Comparison of ENCODE assay signal across 17 cellular contexts in genomic region chr6:149137594-149137993, GRCh38.
DNase-seq lines count a peak whose midpoint lies in the region; ATAC-seq, FAIRE-seq and TF ChIP-seq lines count a peak whose summit lies in the region.
"Had no signal": no experiment of that assay in that cellular context is flagged by ENCODE, and none has a peak within 500 bp of the region (broad histone marks: within the 10 kb centered on the region; RNA-seq: fewer than 3 reads in every experiment).

No MANE protein-coding gene starts in this region.

- no peak for TF ChIP-seq POLR2A in K562 (conservative IDR thresholded peaks at IDR 0.05)

- in situ Hi-C loops in K562 (cut with MboI): no loop called here

- H3K36me3 ChIP-seq in GM23338 (ENCODE audit: insufficient read depth) (no peaks in the 10 kb centered on the region), K562 (ENCODE audit: control insufficient read depth, insufficient read depth, low read length) (no peaks in the 10 kb centered on the region)
- no peaks in the 10 kb centered on the region for H3K36me3 ChIP-seq in naive thymus-derived CD4-positive, alpha-beta T cell (ENCODE audit: control insufficient read depth in 2 of 3, insufficient read depth in 3 of 3, low read length in 3 of 3)
- H3K36me3 ChIP-seq: gastroesophageal sphincter, Peyer's patch had no signal

- TF ChIP-seq RAD21 in K562 (CRISPR knock-in tag; conservative IDR thresholded peaks at IDR 0.05 in 1 of 2, IDR thresholded peaks at IDR 0.05 in 1 of 2): no peak

- no peaks in the 10 kb centered on the region for H3F3A ChIP-seq in GM23338 (replicated peaks; ENCODE audit: low read depth)

- H3K27ac Mint-ChIP-seq in activated naive CD4-positive, alpha-beta T cell treated with anti-CD3 and anti-CD28 coated beads, Interleukin-2, amount 50 U/mL, for 24 hours: peak overlapping the region; percentile 66
- no peak overlapping the region for H3K27ac Mint-ChIP-seq in GM23338
- H3K27ac Mint-ChIP-seq in naive thymus-derived CD4-positive, alpha-beta T cell: peak overlapping the region in 6 of 9 donors; percentile 34 to 99 (median 89)

- TF ChIP-seq CTCF in GM23338 (conservative IDR thresholded peaks at IDR 0.05; ENCODE audit: low read depth in 2 of 2) (no peak), K562 (IDR thresholded peaks at IDR 0.05 in 2 of 3, conservative IDR thresholded peaks at IDR 0.05 in 1 of 3; ENCODE audit: insufficient read depth in 2 of 3, low read depth in 1 of 3, low read length in 3 of 3) (no peak)

- H3K4me3 ChIP-seq in GM23338 (no peak overlapping the region), K562 (no peak overlapping the region)
- no peak overlapping the region for H3K4me3 ChIP-seq in naive thymus-derived CD4-positive, alpha-beta T cell (ENCODE audit: low read length)
- H3K4me3 ChIP-seq: coronary artery, gastroesophageal sphincter, Peyer's patch had no signal

- 67% methylated on average over 4 of the region's 4 CpGs for WGBS in K562 (ENCODE audit: insufficient coverage, low coverage, missing lambda C conversion rate)

- H3K4me3 Mint-ChIP-seq in activated naive CD4-positive, alpha-beta T cell treated with anti-CD3 and anti-CD28 coated beads, Interleukin-2, amount 50 U/mL, for 24 hours: no peak overlapping the region
- H3K4me3 Mint-ChIP-seq in GM23338: no peak overlapping the region
- no peak overlapping the region for H3K4me3 Mint-ChIP-seq in naive thymus-derived CD4-positive, alpha-beta T cell

- H3K4me1 ChIP-seq in GM23338 (ENCODE audit: insufficient read depth) (no peaks in the 10 kb centered on the region), K562 (replicated peaks in 1 of 2; ENCODE audit: control insufficient read depth in 2 of 2, insufficient read depth in 2 of 2, low read length in 2 of 2) (peaks cover 11 to 43% of the 10 kb centered on the region in 2 experiments)
- peaks cover 20 to 30% of the 10 kb centered on the region in 2 donors for H3K4me1 ChIP-seq in naive thymus-derived CD4-positive, alpha-beta T cell (ENCODE audit: control insufficient read depth in 2 of 2, insufficient read depth in 2 of 2, low read length in 2 of 2)
- H3K4me1 ChIP-seq: gastroesophageal sphincter, Peyer's patch had no signal

- BruUV-seq in K562 (replicated peaks; lab: Mats Ljungman, UMichigan): no TSS peak

- ATAC-seq in GM23338: no peak
- no peak for ATAC-seq in K562
- no peak for ATAC-seq in naive thymus-derived CD4-positive, alpha-beta T cell
- no peak for ATAC-seq in GM21515 (IDR thresholded peaks at IDR 0.05; ENCODE audit: unreplicated experiment)
- ATAC-seq: gastroesophageal sphincter had no signal

- intact Hi-C loops in K562 (cut with micrococcal nuclease): no loop called here
- intact Hi-C loops in naive thymus-derived CD4-positive, alpha-beta T cell (cut with micrococcal nuclease): no loop called here

- no peaks in the 10 kb centered on the region for H3K79me2 ChIP-seq in GM23338 (replicated peaks; ENCODE audit: insufficient read depth)
- no peaks in the 10 kb centered on the region for H3K79me2 ChIP-seq in K562 (ENCODE audit: control insufficient read depth, insufficient read depth, low read length)

- POLR2A ChIA-PET in K562 (lab: Yijun Ruan, JAX): interaction anchor here (1.0 kb wide), 1 partner anchor 22 kb away, joined by 5 read pairs; no protein-coding TSS in a partner anchor
- POLR2A ChIA-PET in naive thymus-derived CD4-positive, alpha-beta T cell (lab: Charles Lee): interaction anchor here (0.7 to 1.7 kb wide), 4 partner anchors 11 to 183 kb away, joined by 3 to 5 read pairs (median 4); no protein-coding TSS in a partner anchor

- no peak for TF ChIP-seq EP300 in K562 (IDR thresholded peaks at IDR 0.05; ENCODE audit: low read length)

- DNase-seq in activated naive CD4-positive, alpha-beta T cell treated with Interleukin-2 at 50 U/mL for 16 hours: no peak
- DNase-seq in GM23338 (ENCODE audit: low spot score) (no peak), K562 (ENCODE audit: extremely low read depth in 1 of 4, low spot score in 3 of 4) (no peak), GM03348 (ENCODE audit: low spot score) (no peak)
- DNase-seq in naive thymus-derived CD4-positive, alpha-beta T cell: no peak
- no peak for DNase-seq in stimulated activated naive CD4-positive, alpha-beta T cell treated with Interleukin-2 at 50 U/mL for 16 hours (lab: John Stamatoyannopoulos, UW)
- DNase-seq: activated CD4-positive, alpha-beta T cell treated with anti-CD3 and anti-CD28 coated beads, Interleukin-2, amount 50 U/mL, for 48 hours; NCI-H1694; NCI-H446; SK-N-SH; stimulated activated CD4-positive, alpha-beta T cell treated with anti-CD3 and anti-CD28 coated beads, Interleukin-2, amount 100 ng/mL, for 48 hours had no signal

- H2AFZ ChIP-seq in GM23338 (peak overlapping the region; percentile 69; the same call in 1 of the 2 replicates), K562 (ENCODE audit: low read depth, low read length) (0 out of 2 replicates have a peak overlapping the region, but pooled peaks have one; percentile 37)

- H3K27ac ChIP-seq in GM23338 (ENCODE audit: low read depth): no peak overlapping the region
- H3K27ac ChIP-seq in K562 (ENCODE audit: extremely low read depth, low read depth, low read length): no peak overlapping the region
- H3K27ac ChIP-seq in naive thymus-derived CD4-positive, alpha-beta T cell (ENCODE audit: low read depth, low read length): no peak overlapping the region
- H3K27ac ChIP-seq: coronary artery, gastroesophageal sphincter, Peyer's patch had no signal

- H4K20me1 ChIP-seq in GM23338 (replicated peaks; ENCODE audit: insufficient read depth) (no peaks in the 10 kb centered on the region), K562 (replicated peaks; ENCODE audit: control insufficient read depth, insufficient read depth, low read length) (no peaks in the 10 kb centered on the region)

- H3K36me3 Mint-ChIP-seq in activated naive CD4-positive, alpha-beta T cell treated with anti-CD3 and anti-CD28 coated beads, Interleukin-2, amount 50 U/mL, for 24 hours: peaks cover 4% of the 10 kb centered on the region
- no peaks in the 10 kb centered on the region for H3K36me3 Mint-ChIP-seq in GM23338 (ENCODE audit: low read depth)
- H3K36me3 Mint-ChIP-seq in naive thymus-derived CD4-positive, alpha-beta T cell: peaks cover 0 to 30% (median 4%) of the 10 kb centered on the region in 5 donors

- no peak for FAIRE-seq in K562 (lab: Jason Lieb, UNC)
- FAIRE-seq: H1 had no signal

- 0 out of 2 replicates have a peak, but pooled peaks cover 6% of the 10 kb centered on the region for H3K9me2 ChIP-seq in GM23338 (ENCODE audit: insufficient read depth)
- H3K9me2 ChIP-seq: SK-N-SH had no signal

- no peaks in the 10 kb centered on the region for H3K27me3 ChIP-seq in GM23338 (ENCODE audit: insufficient read depth)
- no peaks in the 10 kb centered on the region for H3K27me3 ChIP-seq in K562 (ENCODE audit: control insufficient read depth in 2 of 2, insufficient read depth in 2 of 2, low read length in 2 of 2)
- no peaks in the 10 kb centered on the region for H3K27me3 ChIP-seq in naive thymus-derived CD4-positive, alpha-beta T cell (ENCODE audit: control insufficient read depth in 2 of 2, insufficient read depth in 2 of 2, low read length in 2 of 2)
- H3K27me3 ChIP-seq: gastroesophageal sphincter, Peyer's patch had no signal

- H3K4me2 ChIP-seq in GM23338: no peak overlapping the region
- H3K4me2 ChIP-seq in K562 (ENCODE audit: insufficient read depth, low read length): no peak overlapping the region
- H3K4me2 ChIP-seq: SK-N-SH had no signal

- peaks cover 51% of the 10 kb centered on the region for H3K4me1 Mint-ChIP-seq in activated naive CD4-positive, alpha-beta T cell treated with anti-CD3 and anti-CD28 coated beads, Interleukin-2, amount 50 U/mL, for 24 hours
- H3K4me1 Mint-ChIP-seq in GM23338: no peaks in the 10 kb centered on the region
- H3K4me1 Mint-ChIP-seq in naive thymus-derived CD4-positive, alpha-beta T cell: peaks cover 21 to 60% (median 53%) of the 10 kb centered on the region in 7 donors

- CTCF ChIA-PET in K562 (lab: Yijun Ruan, JAX; ENCODE audit: low intra/inter-chr PET ratio): no interaction called here
- CTCF ChIA-PET in naive thymus-derived CD4-positive, alpha-beta T cell (lab: Charles Lee): no interaction called here

- H3K9me3 Mint-ChIP-seq in activated naive CD4-positive, alpha-beta T cell treated with anti-CD3 and anti-CD28 coated beads, Interleukin-2, amount 50 U/mL, for 24 hours: peaks cover 8% of the 10 kb centered on the region
- no peaks in the 10 kb centered on the region for H3K9me3 Mint-ChIP-seq in GM23338
- H3K9me3 Mint-ChIP-seq in naive thymus-derived CD4-positive, alpha-beta T cell: peaks cover 0 to 15% (median 6%) of the 10 kb centered on the region in 11 donors

- no peak overlapping the region for H3K9ac ChIP-seq in K562 (ENCODE audit: insufficient read depth in 1 of 2, low read depth in 2 of 2, low read length in 2 of 2)
- H3K9ac ChIP-seq: SK-N-SH had no signal

- H3K9me1 ChIP-seq in K562 (ENCODE audit: control insufficient read depth, insufficient read depth, low read length): no peaks in the 10 kb centered on the region

- H3K9me3 ChIP-seq in K562 (replicated peaks; ENCODE audit: control insufficient read depth, insufficient read depth, low read depth, low read length): no peaks in the 10 kb centered on the region
- H3K9me3 ChIP-seq in naive thymus-derived CD4-positive, alpha-beta T cell (ENCODE audit: control insufficient read depth in 2 of 3, low read length in 3 of 3): no peaks in the 10 kb centered on the region
- H3K9me3 ChIP-seq: gastroesophageal sphincter, Peyer's patch, SK-N-SH had no signal

- H3K27me3 Mint-ChIP-seq in activated naive CD4-positive, alpha-beta T cell treated with anti-CD3 and anti-CD28 coated beads, Interleukin-2, amount 50 U/mL, for 24 hours: no peaks in the 10 kb centered on the region
- H3K27me3 Mint-ChIP-seq in GM23338 (ENCODE audit: insufficient read depth, low read depth, poor library complexity): no peaks in the 10 kb centered on the region
- no peaks in the 10 kb centered on the region for H3K27me3 Mint-ChIP-seq in naive thymus-derived CD4-positive, alpha-beta T cell

TF ChIP-seq in K562, 482 proteins besides CTCF, POLR2A, EP300 and RAD21:
- TF ChIP-seq GTF2A2 (tag; IDR thresholded peaks at IDR 0.05) (no peak), TGIF2 (CRISPR knock-in tag; IDR thresholded peaks at IDR 0.05) (no peak), ZNF699 (CRISPR knock-in tag; IDR thresholded peaks at IDR 0.05; ENCODE audit: insufficient replicate concordance) (no peak), CEBPB (tag; IDR thresholded peaks at IDR 0.05) (peak; percentile 38; the same call in 1 of the 2 replicates), ZNF436 (CRISPR knock-in tag; IDR thresholded peaks at IDR 0.05) (no peak)
